In the genomic region with DNA sequence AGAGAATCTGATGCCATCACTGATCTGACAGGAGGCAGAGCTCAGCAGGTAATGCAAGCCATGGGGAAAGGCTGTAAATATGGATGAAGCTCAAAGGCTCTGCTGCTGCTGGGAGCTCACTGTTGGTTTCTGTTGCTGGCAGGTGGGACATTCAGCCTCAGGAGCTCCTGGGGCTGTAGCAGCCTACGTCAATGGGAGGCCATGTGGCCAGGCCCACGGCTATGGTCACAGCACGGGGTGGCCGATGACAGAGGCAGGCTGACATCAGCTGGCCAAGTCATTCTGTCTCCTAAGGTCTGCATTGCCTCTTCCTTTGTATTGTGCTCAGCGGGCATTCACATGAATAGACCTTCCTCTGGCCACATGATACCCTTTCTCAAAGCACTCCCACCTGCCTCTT, we compare ENCODE assay signal across 1 cellular context.
TF ChIP-seq lines count a peak whose summit lies in the region.

No MANE protein-coding gene starts in this region.

TF ChIP-seq in H1, 55 proteins besides CTCF, POLR2A, EP300 and RAD21:
- TF ChIP-seq CREB1 (IDR thresholded peaks at IDR 0.05) (no peak; the same call in 1 of the 2 replicates), POLR2AphosphoS5 (IDR thresholded peaks at IDR 0.05; ENCODE audit: low read depth, low read length) (no peak), CTBP2 (IDR thresholded peaks at IDR 0.05; ENCODE audit: borderline replicate concordance, insufficient read depth, insufficient read length, low read length) (no peak), FOSL1 (IDR thresholded peaks at IDR 0.05; ENCODE audit: insufficient read depth, low read depth, low read length) (no peak), BRCA1 (IDR thresholded peaks at IDR 0.05; ENCODE audit: low read depth, low read length) (no peak), BACH1 (IDR thresholded peaks at IDR 0.05; ENCODE audit: low read length) (no peak), GTF2F1 (IDR thresholded peaks at IDR 0.05; ENCODE audit: borderline replicate concordance, low read depth, low read length) (no peak), TAF1 (IDR thresholded peaks at IDR 0.05; ENCODE audit: low read depth, low read length) (no peak), POU5F1 (IDR thresholded peaks at IDR 0.05; ENCODE audit: low read depth, low read length) (no peak), RBBP5 (IDR thresholded peaks at IDR 0.05; ENCODE audit: borderline replicate concordance, low read depth, low read length) (no peak), RFX5 (IDR thresholded peaks at IDR 0.05; ENCODE audit: borderline replicate concordance, low read depth, low read length) (no peak), ASH2L (IDR thresholded peaks at IDR 0.05; ENCODE audit: low read length) (no peak), CHD2 (IDR thresholded peaks at IDR 0.05; ENCODE audit: low read length) (no peak), KDM5A (IDR thresholded peaks at IDR 0.05; ENCODE audit: low read length) (no peak), SP2 (IDR thresholded peaks at IDR 0.05; ENCODE audit: low read length) (no peak), BCL11A (IDR thresholded peaks at IDR 0.05; ENCODE audit: low read depth in 2 of 2, low read length in 2 of 2) (no peak)
- TF ChIP-seq, protein P1, sequence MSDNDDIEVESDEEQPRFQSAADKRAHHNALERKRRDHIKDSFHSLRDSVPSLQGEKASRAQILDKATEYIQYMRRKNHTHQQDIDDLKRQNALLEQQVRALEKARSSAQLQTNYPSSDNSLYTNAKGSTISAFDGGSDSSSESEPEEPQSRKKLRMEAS (IDR thresholded peaks at IDR 0.05): peak; percentile 73; the same call in 1 of the 2 replicates
- TF ChIP-seq, protein P2, sequence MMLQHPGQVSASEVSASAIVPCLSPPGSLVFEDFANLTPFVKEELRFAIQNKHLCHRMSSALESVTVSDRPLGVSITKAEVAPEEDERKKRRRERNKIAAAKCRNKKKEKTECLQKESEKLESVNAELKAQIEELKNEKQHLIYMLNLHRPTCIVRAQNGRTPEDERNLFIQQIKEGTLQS (IDR thresholded peaks at IDR 0.05; ENCODE audit: insufficient read depth, low read depth, low read length): no peak
- TF ChIP-seq, protein P3, sequence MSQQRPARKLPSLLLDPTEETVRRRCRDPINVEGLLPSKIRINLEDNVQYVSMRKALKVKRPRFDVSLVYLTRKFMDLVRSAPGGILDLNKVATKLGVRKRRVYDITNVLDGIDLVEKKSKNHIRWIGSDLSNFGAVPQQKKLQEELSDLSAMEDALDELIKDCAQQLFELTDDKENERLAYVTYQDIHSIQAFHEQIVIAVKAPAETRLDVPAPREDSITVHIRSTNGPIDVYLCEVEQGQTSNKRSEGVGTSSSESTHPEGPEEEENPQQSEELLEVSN (IDR thresholded peaks at IDR 0.05): 0 out of 2 replicates have a peak, but pooled peaks have one; percentile 48
- TF ChIP-seq, protein P4, sequence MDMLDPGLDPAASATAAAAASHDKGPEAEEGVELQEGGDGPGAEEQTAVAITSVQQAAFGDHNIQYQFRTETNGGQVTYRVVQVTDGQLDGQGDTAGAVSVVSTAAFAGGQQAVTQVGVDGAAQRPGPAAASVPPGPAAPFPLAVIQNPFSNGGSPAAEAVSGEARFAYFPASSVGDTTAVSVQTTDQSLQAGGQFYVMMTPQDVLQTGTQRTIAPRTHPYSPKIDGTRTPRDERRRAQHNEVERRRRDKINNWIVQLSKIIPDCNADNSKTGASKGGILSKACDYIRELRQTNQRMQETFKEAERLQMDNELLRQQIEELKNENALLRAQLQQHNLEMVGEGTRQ (IDR thresholded peaks at IDR 0.05; ENCODE audit: low read length): peak; percentile 35; the same call in 1 of the 2 replicates
